ENCODE assay signal across 17 cellular contexts in genomic region chr6:90574610-90575009, GRCh38. TPM values are rescaled to one million over a fixed set of nuclear protein-coding genes. Genes with fewer than 3 reads are reported as not detected.
DNase-seq lines count a peak whose midpoint lies in the region; ATAC-seq and TF ChIP-seq lines count a peak whose summit lies in the region.
"Had no signal": no experiment of that assay in that cellular context is flagged by ENCODE, and none has a peak within 500 bp of the region (broad histone marks: within the 10 kb centered on the region; RNA-seq: fewer than 3 reads in every experiment).

No MANE protein-coding gene starts in this region.

- no peak overlapping the region for H3K4me3 ChIP-seq in cardiac fibroblast (replicated peaks in 1 of 2; ENCODE audit: low read depth in 2 of 2, low read length in 2 of 2)
- H3K4me3 ChIP-seq: gastroesophageal sphincter had no signal

- no peaks in the 10 kb centered on the region for H3K27me3 Mint-ChIP-seq in stimulated activated naive CD8-positive, alpha-beta T cell treated with anti-CD3 and anti-CD28 coated beads, Interleukin-15, amount 100 ng/mL, for 72 hours
- H3K27me3 Mint-ChIP-seq: activated T-cell treated with anti-CD3 and anti-CD28 coated beads, Interleukin-2, amount 50 U/mL, for 24 hours; CD4-positive, alpha-beta memory T cell; IgD-negative memory B cell had no signal

- H3K4me3 Mint-ChIP-seq in stimulated activated naive CD8-positive, alpha-beta T cell treated with anti-CD3 and anti-CD28 coated beads, Interleukin-15, amount 100 ng/mL, for 72 hours = no peak overlapping the region
- H3K4me3 Mint-ChIP-seq: activated T-cell treated with anti-CD3 and anti-CD28 coated beads, Interleukin-2, amount 50 U/mL, for 24 hours; CD4-positive, alpha-beta memory T cell; H9; IgD-negative memory B cell had no signal

- H3K27ac Mint-ChIP-seq in stimulated activated naive CD8-positive, alpha-beta T cell treated with anti-CD3 and anti-CD28 coated beads, Interleukin-15, amount 100 ng/mL, for 72 hours = no peak overlapping the region
- H3K27ac Mint-ChIP-seq: activated T-cell treated with anti-CD3 and anti-CD28 coated beads, Interleukin-2, amount 50 U/mL, for 24 hours; H9 had no signal

- TF ChIP-seq CTCF in cardiac fibroblast (IDR thresholded peaks at IDR 0.05; ENCODE audit: low read depth, low read length) = no peak

- no peak for ATAC-seq in stimulated activated naive CD8-positive, alpha-beta T cell treated with anti-CD3 and anti-CD28 coated beads, Interleukin-15, amount 100 ng/mL, for 72 hours
- ATAC-seq in HG03097 (IDR thresholded peaks at IDR 0.05; ENCODE audit: low FRiP score, unreplicated experiment) (no peak), GM21723 (IDR thresholded peaks at IDR 0.05; ENCODE audit: unreplicated experiment) (no peak)
- ATAC-seq: gastroesophageal sphincter, left cardiac atrium had no signal

- no peaks in the 10 kb centered on the region for H3K9me3 Mint-ChIP-seq in stimulated activated naive CD8-positive, alpha-beta T cell treated with anti-CD3 and anti-CD28 coated beads, Interleukin-15, amount 100 ng/mL, for 72 hours
- H3K9me3 Mint-ChIP-seq: activated T-cell treated with anti-CD3 and anti-CD28 coated beads, Interleukin-2, amount 50 U/mL, for 24 hours; CD4-positive, alpha-beta memory T cell; H9; IgD-negative memory B cell had no signal

- H3K4me1 Mint-ChIP-seq in stimulated activated naive CD8-positive, alpha-beta T cell treated with anti-CD3 and anti-CD28 coated beads, Interleukin-15, amount 100 ng/mL, for 72 hours = peaks cover 6% of the 10 kb centered on the region
- H3K4me1 Mint-ChIP-seq: H9 had no signal

- DNase-seq in EH (ENCODE audit: low read depth) (peak; percentile 37), MV-4-11 (lab: John Stamatoyannopoulos, UW) (peak; percentile 15), cardiac fibroblast (ENCODE audit: low read depth in 2 of 2) (peak; percentile 28 to 51), myocyte (ENCODE audit: low read depth) (peak; percentile 13), NCI-H2081 treated with DMSO at 0.1 percent for 48 hours (lab: John Stamatoyannopoulos, UW) (no peak)
- no peak for DNase-seq in stimulated activated naive CD8-positive, alpha-beta T cell treated with anti-CD3 and anti-CD28 coated beads, Interleukin-15, amount 100 ng/mL, for 72 hours
- DNase-seq: activated CD4-positive, CD25-positive, alpha-beta regulatory T cell; activated T-cell treated with anti-CD3 and anti-CD28 coated beads, Interleukin-2, amount 50 U/mL, for 24 hours; CD4-positive, alpha-beta memory T cell; H9; left cardiac atrium; NCI-H2227 treated with DMSO at 0.1 percent for 48 hours; SHP77 had no signal

RNA-seq across cellular contexts. Expression of gene MAP3K7, which starts 12.3 kb away (rescaled TPM):
- 40.8 and 44.6 TPM in 2 replicates for total RNA-seq in myocyte
- 20.6 TPM for polyA plus RNA-seq in myocyte (2012)

Comparison
In these comparisons a context has a peak if more than half of its experiments do, and no peak if none do; other contexts are left out.
1. DNase-seq: peak in EH (single experiment), MV-4-11 (single experiment), cardiac fibroblast (2 of 2) and myocyte (single experiment); none in stimulated activated naive CD8-positive, alpha-beta T cell treated with anti-CD3 and anti-CD28 coated beads, Interleukin-15, amount 100 ng/mL, for 72 hours (0 of 2) and NCI-H2081 treated with DMSO at 0.1 percent for 48 hours (single experiment).